3 cellular contexts compared by ENCODE assay signal in the genomic region with DNA sequence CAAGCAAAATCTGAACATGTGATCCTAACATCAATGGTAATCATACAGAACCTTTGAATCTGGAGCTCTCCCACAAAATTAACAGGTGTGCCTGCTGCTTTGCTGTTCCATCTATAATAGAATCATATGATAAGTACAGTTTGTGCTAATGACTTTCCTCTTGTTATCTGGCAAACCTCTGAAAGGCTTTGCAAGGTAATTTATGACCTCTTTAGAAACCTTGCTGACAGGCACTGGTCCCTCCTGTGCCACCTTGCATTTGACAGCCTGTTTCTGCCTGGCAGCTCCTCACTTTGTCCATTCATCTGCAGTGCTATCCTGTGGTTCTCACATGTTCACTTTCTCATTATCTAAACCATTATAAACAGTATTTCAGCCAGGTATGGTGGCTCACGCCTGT.
TF ChIP-seq lines count a peak whose summit lies in the region.

No MANE protein-coding gene starts in this region.

TF ChIP-seq in SK-N-SH, 30 proteins besides CTCF, POLR2A, EP300 and RAD21:
- TF ChIP-seq GATA2 (CRISPR knock-in tag; IDR thresholded peaks at IDR 0.05) (peak; percentile 54), SMC3 (IDR thresholded peaks at IDR 0.05; ENCODE audit: low read depth, low read length) (no peak)

TF ChIP-seq in SK-N-SH treated with all-trans-retinoic acid at 6 μM for 48 hours, 23 proteins besides CTCF, POLR2A, EP300 and RAD21:
- TF ChIP-seq ZFP30 (CRISPR knock-in tag; IDR thresholded peaks at IDR 0.05), result no peak
- no peak for TF ChIP-seq CREB5 (CRISPR knock-in tag; IDR thresholded peaks at IDR 0.05; ENCODE audit: low read depth)
- no peak for TF ChIP-seq ZNF8 (CRISPR knock-in tag; IDR thresholded peaks at IDR 0.05)
- no peak for TF ChIP-seq PATZ1 (CRISPR knock-in tag; IDR thresholded peaks at IDR 0.05; ENCODE audit: borderline replicate concordance)
- no peak for TF ChIP-seq ISL1 (CRISPR knock-in tag; IDR thresholded peaks at IDR 0.05)
- TF ChIP-seq TSHZ2 (CRISPR knock-in tag; IDR thresholded peaks at IDR 0.05), result no peak
- TF ChIP-seq ESRRG (CRISPR knock-in tag; IDR thresholded peaks at IDR 0.05), result no peak
- TF ChIP-seq PPARA (CRISPR knock-in tag; IDR thresholded peaks at IDR 0.05; ENCODE audit: borderline replicate concordance), result no peak
- TF ChIP-seq TCF4 (CRISPR knock-in tag; IDR thresholded peaks at IDR 0.05; ENCODE audit: borderline replicate concordance), result no peak
- TF ChIP-seq ZNF565 (CRISPR knock-in tag; conservative IDR thresholded peaks at IDR 0.05; ENCODE audit: low read depth), result no peak
- no peak for TF ChIP-seq ZNF70 (CRISPR knock-in tag; IDR thresholded peaks at IDR 0.05)
- TF ChIP-seq OSR1 (CRISPR knock-in tag; IDR thresholded peaks at IDR 0.05), result no peak
- TF ChIP-seq GLIS3 (CRISPR knock-in tag; IDR thresholded peaks at IDR 0.05), result no peak
- no peak for TF ChIP-seq POU6F1 (CRISPR knock-in tag; IDR thresholded peaks at IDR 0.05; ENCODE audit: borderline replicate concordance, low read depth)

TF ChIP-seq in K562, 482 proteins besides CTCF, POLR2A, EP300 and RAD21:
- no peak for TF ChIP-seq CHD1 (IDR thresholded peaks at IDR 0.05; ENCODE audit: low read length)
- TF ChIP-seq PBX2 (CRISPR knock-in tag; IDR thresholded peaks at IDR 0.05; ENCODE audit: low read depth), result no peak
- peak; percentile 45; the same call in 1 of the 2 replicates for TF ChIP-seq PBX2 (tag; conservative IDR thresholded peaks at IDR 0.05; ENCODE audit: low read depth)
- TF ChIP-seq MEIS2 (IDR thresholded peaks at IDR 0.05; ENCODE audit: partially characterized antibody), result peak; percentile 61
